In genomic region chr11:128388182-128388815, GRCh38 we compare ENCODE assay signal across 11 cellular contexts.
"Had no signal": no experiment of that assay in that cellular context is flagged by ENCODE, and none has a peak within 500 bp of the region (broad histone marks: within the 10 kb centered on the region; RNA-seq: fewer than 3 reads in every experiment).

No MANE protein-coding gene starts in this region.

- H3K4me1 ChIP-seq: lower lobe of right lung had no signal

- H3K36me3 ChIP-seq: lower lobe of right lung, stomach, upper lobe of left lung had no signal

- DNase-seq: activated CD4-positive, alpha-beta memory T cell treated with anti-CD3 and anti-CD28 coated beads for 36 hours; activated CD4-positive, alpha-beta T cell treated with anti-CD3 and anti-CD28 coated beads for 36 hours; activated gamma-delta T cell treated with Interleukin-2 at 50 U/mL for 16 hours; activated T-cell treated with anti-CD3 and anti-CD28 coated beads for 4 hours; amniotic stem cell; dorsolateral prefrontal cortex; left cardiac atrium; lower lobe of right lung; stimulated activated CD4-positive, alpha-beta T cell treated with anti-CD3 and anti-CD28 coated beads, Interleukin-2, amount 100 ng/mL, for 24 hours; stomach; upper lobe of left lung had no signal

- H3K4me3 ChIP-seq: dorsolateral prefrontal cortex, lower lobe of right lung, stomach, upper lobe of left lung had no signal

- H3K27me3 ChIP-seq: dorsolateral prefrontal cortex, stomach, upper lobe of left lung had no signal

- H3K9me3 ChIP-seq: lower lobe of right lung, stomach, upper lobe of left lung had no signal

- H3K27ac ChIP-seq: dorsolateral prefrontal cortex, lower lobe of right lung, stomach, upper lobe of left lung had no signal
